Comparison of ENCODE assay signal across 23 cellular contexts in genomic region chr3:173138031-173138430, GRCh38. TPM values are rescaled to one million over a fixed set of nuclear protein-coding genes. Genes with fewer than 3 reads are reported as not detected.
"Had no signal": no experiment of that assay in that cellular context is flagged by ENCODE, and none has a peak within 500 bp of the region (broad histone marks: within the 10 kb centered on the region; RNA-seq: fewer than 3 reads in every experiment).

No MANE protein-coding gene starts in this region.

- FAIRE-seq: frontal cortex had no signal

- H3K27ac ChIP-seq: brain microvascular endothelial cell, epithelial cell of prostate, heart left ventricle, right lobe of liver, tibial nerve had no signal

- H3K36me3 ChIP-seq: brain microvascular endothelial cell, heart left ventricle, right lobe of liver, tibial nerve had no signal

- H3K4me3 ChIP-seq: heart left ventricle, right lobe of liver, smooth muscle cell, tibial nerve had no signal

- H3K9me3 ChIP-seq: heart left ventricle, right lobe of liver, tibial nerve had no signal

- H3K4me1 ChIP-seq: heart left ventricle, right lobe of liver, tibial nerve had no signal

- DNase-seq: activated B cell treated with CpG ODN at 0.5 μM for 24 hours; activated CD4-positive, alpha-beta T cell treated with anti-CD3 and anti-CD28 coated beads for 48 hours; activated CD8-positive, alpha-beta T cell treated with anti-CD3 and anti-CD28 coated beads for 36 hours; activated effector memory CD4-positive, alpha-beta T cell treated with Interleukin-2 at 50 U/mL for 16 hours; activated T-cell treated with anti-CD3 and anti-CD28 coated beads, Interleukin-2, amount 50 U/mL, for 4 hours; brain microvascular endothelial cell; dermis blood vessel endothelial cell; heart left ventricle; left ventricle myocardium superior; mesenchymal stem cell; naive thymus-derived CD8-positive, alpha-beta T cell; nucleus accumbens; posterior cingulate gyrus; right lobe of liver; stimulated activated CD4-positive, alpha-beta T cell treated with anti-CD3 and anti-CD28 coated beads, Interleukin-4, amount 100 ng/mL, for 4 hours; stimulated activated CD8-positive, alpha-beta memory T cell treated with anti-CD3 and anti-CD28 coated beads, Interleukin-4, amount 100 ng/mL, for 48 hours; stimulated activated naive CD4-positive, alpha-beta T cell treated with Interleukin-2 at 50 U/mL for 16 hours; substantia nigra had no signal

RNA-seq across cellular contexts. Expression of gene SPATA16, which starts 3.0 kb away (rescaled TPM):
- total RNA-seq: activated B cell treated with CpG ODN at 0.5 μM for 24 hours; activated CD8-positive, alpha-beta T cell treated with anti-CD3 and anti-CD28 coated beads for 36 hours; activated T-cell treated with anti-CD3 and anti-CD28 coated beads, Interleukin-2, amount 50 U/mL, for 4 hours; dermis blood vessel endothelial cell; frontal cortex; heart left ventricle; left ventricle myocardium superior; mucosa of gallbladder; naive thymus-derived CD8-positive, alpha-beta T cell; right lobe of liver; smooth muscle cell; tibial nerve had no signal
- polyA plus RNA-seq: heart left ventricle; naive thymus-derived CD8-positive, alpha-beta T cell; smooth muscle cell had no signal
